In the genomic region with DNA sequence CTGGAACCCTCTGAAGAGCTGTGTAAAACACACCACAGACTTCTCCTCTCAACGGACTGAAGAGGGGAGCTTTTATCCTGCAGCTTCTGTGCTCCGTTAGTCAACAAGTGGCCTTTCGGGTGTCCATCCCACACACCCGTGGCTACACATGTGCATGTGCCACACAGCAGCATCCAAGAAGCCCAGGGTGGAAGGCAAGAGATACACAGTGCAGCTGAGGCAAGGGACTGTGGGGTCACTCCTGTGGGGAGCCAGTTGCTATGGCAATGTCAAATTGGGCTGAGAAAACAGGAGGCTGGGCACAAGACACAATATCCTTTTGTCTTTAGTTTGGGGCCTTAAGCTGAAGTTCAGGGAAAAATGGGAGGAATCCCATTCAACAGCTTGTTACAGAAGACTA, we compare ENCODE assay signal across 27 cellular contexts. TPM values are rescaled to one million over a fixed set of nuclear protein-coding genes. Genes with fewer than 3 reads are reported as not detected.
"Had no signal": no experiment of that assay in that cellular context is flagged by ENCODE, and none has a peak within 500 bp of the region (broad histone marks: within the 10 kb centered on the region; RNA-seq: fewer than 3 reads in every experiment).

No MANE protein-coding gene starts in this region.

- H3K27ac Mint-ChIP-seq: activated CD8-positive, alpha-beta T cell treated with anti-CD3 and anti-CD28 coated beads, Interleukin-2, amount 10 ng/mL, durations not matched to agents 7 days and 5 days; activated naive CD4-positive, alpha-beta T cell treated with anti-CD3 and anti-CD28 coated beads, Interleukin-2, amount 50 U/mL, for 24 hours; activated naive CD8-positive, alpha-beta T cell treated with anti-CD3 and anti-CD28 coated beads, Interleukin-2, amount 50 U/mL, for 24 hours; T-cell had no signal

- H3K27me3 ChIP-seq: ascending aorta, body of pancreas had no signal

- DNase-seq: activated CD4-positive, alpha-beta T cell treated with anti-CD3 and anti-CD28 coated beads for 4 hours; activated CD4-positive, alpha-beta T cell treated with anti-CD3 and anti-CD28 coated beads, Interleukin-2, amount 50 U/mL, for 4 hours; activated CD8-positive, alpha-beta memory T cell treated with anti-CD3 and anti-CD28 coated beads, Interleukin-2, amount 50 U/mL, for 48 hours; activated CD8-positive, alpha-beta T cell treated with anti-CD3 and anti-CD28 coated beads, Interleukin-2, amount 10 ng/mL, durations not matched to agents 7 days and 5 days; activated naive CD4-positive, alpha-beta T cell; activated naive CD8-positive, alpha-beta T cell treated with anti-CD3 and anti-CD28 coated beads, Interleukin-2, amount 50 U/mL, for 24 hours; activated T-cell treated with anti-CD3 and anti-CD28 coated beads, Interleukin-2, amount 50 U/mL, for 1 hour; amniotic stem cell; body of pancreas; central memory CD4-positive, alpha-beta T cell; Kasumi-1; KBM-7; NCI-H1048; NCI-H2029; NCI-H2107; NCI-H2171 treated with DMSO at 0.1 percent for 48 hours; NCI-H226; NCI-H510A; NCI-H526 treated with DMSO at 0.1 percent for 48 hours; NCI-H82; SHP77 treated with DMSO at 0.1 percent for 48 hours; T-cell had no signal

- H3K4me3 Mint-ChIP-seq: activated CD8-positive, alpha-beta T cell treated with anti-CD3 and anti-CD28 coated beads, Interleukin-2, amount 10 ng/mL, durations not matched to agents 7 days and 5 days; activated naive CD4-positive, alpha-beta T cell treated with anti-CD3 and anti-CD28 coated beads, Interleukin-2, amount 50 U/mL, for 24 hours; activated naive CD8-positive, alpha-beta T cell treated with anti-CD3 and anti-CD28 coated beads, Interleukin-2, amount 50 U/mL, for 24 hours; T-cell had no signal

- H3K9me3 ChIP-seq: ascending aorta, body of pancreas had no signal

- H3K36me3 Mint-ChIP-seq: T-cell had no signal

- ATAC-seq: activated CD8-positive, alpha-beta T cell treated with anti-CD3 and anti-CD28 coated beads, Interleukin-2, amount 10 ng/mL, durations not matched to agents 7 days and 5 days; activated naive CD8-positive, alpha-beta T cell treated with anti-CD3 and anti-CD28 coated beads, Interleukin-2, amount 50 U/mL, for 24 hours; body of pancreas; Panc1; T-cell had no signal

- H3K4me3 ChIP-seq: ascending aorta, body of pancreas had no signal

- H3K27ac ChIP-seq: ascending aorta, body of pancreas had no signal

- H3K27me3 Mint-ChIP-seq: activated naive CD4-positive, alpha-beta T cell treated with anti-CD3 and anti-CD28 coated beads, Interleukin-2, amount 50 U/mL, for 24 hours; T-cell had no signal

- H3K36me3 ChIP-seq: ascending aorta had no signal

- H3K9me3 Mint-ChIP-seq: activated naive CD4-positive, alpha-beta T cell treated with anti-CD3 and anti-CD28 coated beads, Interleukin-2, amount 50 U/mL, for 24 hours; activated naive CD8-positive, alpha-beta T cell treated with anti-CD3 and anti-CD28 coated beads, Interleukin-2, amount 50 U/mL, for 24 hours; T-cell had no signal

RNA-seq across cellular contexts. Expression of a gene that starts 36.5 kb away (rescaled TPM):
- total RNA-seq: activated CD8-positive, alpha-beta T cell treated with anti-CD3 and anti-CD28 coated beads, Interleukin-2, amount 10 ng/mL, durations not matched to agents 7 days and 5 days; ascending aorta; body of pancreas; OCI-LY7; T-cell; T-helper 2 cell treated with Interferon-gamma antibody and Interleukin-4, amounts not matched to agents 100 ng/mL and 5 ng/mL, for 36 hours had no signal

RNA-seq across cellular contexts. Expression of a gene that starts 58.3 kb away (rescaled TPM):
- total RNA-seq: activated CD8-positive, alpha-beta T cell treated with anti-CD3 and anti-CD28 coated beads, Interleukin-2, amount 10 ng/mL, durations not matched to agents 7 days and 5 days; ascending aorta; body of pancreas; OCI-LY7; T-cell; T-helper 2 cell treated with Interferon-gamma antibody and Interleukin-4, amounts not matched to agents 100 ng/mL and 5 ng/mL, for 36 hours had no signal
